In the genomic region with DNA sequence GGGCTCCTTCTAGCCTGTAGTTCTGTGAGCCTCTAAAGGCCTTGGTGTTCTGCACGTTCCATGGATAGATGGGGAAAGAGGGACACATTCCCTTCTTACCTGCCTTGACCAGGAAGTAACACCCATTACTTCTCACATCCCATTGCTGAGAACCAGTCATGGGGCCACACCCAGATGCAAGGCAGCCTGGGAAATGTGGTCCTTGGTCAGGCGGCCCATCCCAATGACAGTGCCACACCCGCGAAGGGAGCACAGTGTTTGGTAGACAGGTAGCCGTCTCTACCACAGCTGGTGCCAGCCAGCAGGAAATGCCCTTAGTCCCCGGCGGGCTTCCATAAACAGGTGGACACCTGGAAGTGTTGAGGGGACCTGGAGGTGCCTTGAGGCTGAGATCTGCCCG, we compare ENCODE assay signal across 1 cellular context.
TF ChIP-seq lines count a peak whose summit lies in the region.

No MANE protein-coding gene starts in this region.

TF ChIP-seq in HEK293, 187 proteins besides CTCF, POLR2A, EP300 and RAD21 (continued from another document):
- TF ChIP-seq SP3 (tag by site-specific recombination; IDR thresholded peaks at IDR 0.05) (0 out of 2 replicates have a peak, but pooled peaks have one; percentile 29), IKZF3 (tag by site-specific recombination; IDR thresholded peaks at IDR 0.05) (no peak), ZNF354C (tag by site-specific recombination; IDR thresholded peaks at IDR 0.05; ENCODE audit: borderline replicate concordance, low read depth) (no peak), TRIM28 (IDR thresholded peaks at IDR 0.05; ENCODE audit: borderline replicate concordance, low read length) (no peak), ZNF37A (tag by site-specific recombination; IDR thresholded peaks at IDR 0.05) (no peak), ZNF394 (tag by site-specific recombination; IDR thresholded peaks at IDR 0.05; ENCODE audit: borderline replicate concordance) (no peak), PRDM10 (tag by site-specific recombination; IDR thresholded peaks at IDR 0.05) (no peak), ZFP69B (tag by site-specific recombination; IDR thresholded peaks at IDR 0.05) (no peak), SETDB1 (IDR thresholded peaks at IDR 0.05; ENCODE audit: insufficient read length, low read length) (no peak), KLF7 (tag by site-specific recombination; IDR thresholded peaks at IDR 0.05; ENCODE audit: borderline replicate concordance) (0 out of 2 replicates have a peak, but pooled peaks have one; percentile 19), ZNF148 (tag by site-specific recombination; IDR thresholded peaks at IDR 0.05; ENCODE audit: borderline replicate concordance) (no peak), ZNF211 (tag by site-specific recombination; IDR thresholded peaks at IDR 0.05; ENCODE audit: low read depth) (no peak)
- TF ChIP-seq, protein P1, sequence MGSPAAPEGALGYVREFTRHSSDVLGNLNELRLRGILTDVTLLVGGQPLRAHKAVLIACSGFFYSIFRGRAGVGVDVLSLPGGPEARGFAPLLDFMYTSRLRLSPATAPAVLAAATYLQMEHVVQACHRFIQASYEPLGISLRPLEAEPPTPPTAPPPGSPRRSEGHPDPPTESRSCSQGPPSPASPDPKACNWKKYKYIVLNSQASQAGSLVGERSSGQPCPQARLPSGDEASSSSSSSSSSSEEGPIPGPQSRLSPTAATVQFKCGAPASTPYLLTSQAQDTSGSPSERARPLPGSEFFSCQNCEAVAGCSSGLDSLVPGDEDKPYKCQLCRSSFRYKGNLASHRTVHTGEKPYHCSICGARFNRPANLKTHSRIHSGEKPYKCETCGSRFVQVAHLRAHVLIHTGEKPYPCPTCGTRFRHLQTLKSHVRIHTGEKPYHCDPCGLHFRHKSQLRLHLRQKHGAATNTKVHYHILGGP (tag by site-specific recombination; IDR thresholded peaks at IDR 0.05): no peak
TF ChIP-seq in HEK293: peak in this region for 4.
